ENCODE assay signal across 29 cellular contexts in genomic region chrX:150047818-150048217, GRCh38.
"Had no signal": no experiment of that assay in that cellular context is flagged by ENCODE, and none has a peak within 500 bp of the region (broad histone marks: within the 10 kb centered on the region; RNA-seq: fewer than 3 reads in every experiment).

No MANE protein-coding gene starts in this region.

- ATAC-seq: lower lobe of right lung; naive thymus-derived CD8-positive, alpha-beta T cell; pancreas; right cardiac atrium; sciatic nerve; stimulated activated naive B cell treated with anti-CD40 and anti-IgM and Interleukin-4, amounts not matched to agents 10 μg/mL and 1 μg/mL and 100 μg/mL, for 72 hours; stimulated activated naive CD8-positive, alpha-beta T cell treated with anti-CD3 and anti-CD28 coated beads, Interleukin-15, Interleukin-2, amounts not matched to agents 100 U/mL and 50 U/mL, for 24 hours had no signal

- H3K36me3 Mint-ChIP-seq: stimulated activated naive B cell treated with anti-CD40 and anti-IgM and Interleukin-4, amounts not matched to agents 10 μg/mL and 1 μg/mL and 100 μg/mL, for 72 hours had no signal

- H3K27ac ChIP-seq: lower lobe of right lung, pancreas, prostate gland, skin epidermis, stomach, testis, thyroid gland, transverse colon, upper lobe of left lung, vagina had no signal

- H3K9me3 ChIP-seq: lower lobe of right lung, pancreas, prostate gland, stomach, testis, thyroid gland, transverse colon, upper lobe of left lung, vagina had no signal

- H3K4me1 Mint-ChIP-seq: immature natural killer cell; naive thymus-derived CD8-positive, alpha-beta T cell; nephron; neural crest cell; stimulated activated naive B cell treated with anti-CD40 and anti-IgM and Interleukin-4, amounts not matched to agents 10 μg/mL and 1 μg/mL and 100 μg/mL, for 72 hours had no signal

- H3K36me3 ChIP-seq: lower lobe of right lung, pancreas, prostate gland, stomach, thyroid gland, transverse colon, upper lobe of left lung, vagina had no signal

- H3K4me1 ChIP-seq: lower lobe of right lung, pancreas, prostate gland, stomach, testis, thyroid gland, transverse colon, vagina had no signal

- H3K27ac Mint-ChIP-seq: naive thymus-derived CD8-positive, alpha-beta T cell; nephron; stimulated activated naive B cell treated with anti-CD40 and anti-IgM and Interleukin-4, amounts not matched to agents 10 μg/mL and 1 μg/mL and 100 μg/mL, for 72 hours had no signal

- H3K4me3 ChIP-seq: lower lobe of right lung, pancreas, prostate gland, skin epidermis, stomach, testis, thyroid gland, transverse colon, upper lobe of left lung, vagina had no signal

- DNase-seq: hypothalamus; immature natural killer cell; islet precursor cell; lower lobe of right lung; mammary epithelial cell; mesenchymal stem cell; naive thymus-derived CD8-positive, alpha-beta T cell; nucleus accumbens; pancreas; posterior cingulate gyrus; retina; right cardiac atrium; stimulated activated CD4-positive, alpha-beta T cell treated with anti-CD3 and anti-CD28 coated beads, Interleukin-12 subunit alpha, Interleukin-12 subunit beta, amount 100 ng/mL, for 4 hours; stimulated activated CD4-positive, alpha-beta T cell treated with anti-CD3 and anti-CD28 coated beads, Interleukin-15, amount 100 ng/mL, for 24 hours; stimulated activated CD4-positive, alpha-beta T cell treated with anti-CD3 and anti-CD28 coated beads, Interleukin-2, amount 100 ng/mL, for 24 hours; stimulated activated CD4-positive, alpha-beta T cell treated with anti-CD3 and anti-CD28 coated beads, Interleukin-4, amount 100 ng/mL, for 1 hour; stimulated activated naive B cell treated with anti-CD40 and anti-IgM and Interleukin-4, amounts not matched to agents 10 μg/mL and 1 μg/mL and 100 μg/mL, for 72 hours; stimulated activated naive CD8-positive, alpha-beta T cell treated with anti-CD3 and anti-CD28 coated beads, Interleukin-15, Interleukin-2, amounts not matched to agents 100 U/mL and 50 U/mL, for 24 hours; stomach; testis; thyroid gland; transverse colon; upper lobe of left lung had no signal

- H3K27me3 ChIP-seq: pancreas, stomach, testis, thyroid gland, transverse colon, upper lobe of left lung, vagina had no signal

- H3K4me3 Mint-ChIP-seq: immature natural killer cell; naive thymus-derived CD8-positive, alpha-beta T cell; nephron; neural crest cell; stimulated activated naive B cell treated with anti-CD40 and anti-IgM and Interleukin-4, amounts not matched to agents 10 μg/mL and 1 μg/mL and 100 μg/mL, for 72 hours had no signal
